ENCODE assay signal across 8 cellular contexts in the genomic region with DNA sequence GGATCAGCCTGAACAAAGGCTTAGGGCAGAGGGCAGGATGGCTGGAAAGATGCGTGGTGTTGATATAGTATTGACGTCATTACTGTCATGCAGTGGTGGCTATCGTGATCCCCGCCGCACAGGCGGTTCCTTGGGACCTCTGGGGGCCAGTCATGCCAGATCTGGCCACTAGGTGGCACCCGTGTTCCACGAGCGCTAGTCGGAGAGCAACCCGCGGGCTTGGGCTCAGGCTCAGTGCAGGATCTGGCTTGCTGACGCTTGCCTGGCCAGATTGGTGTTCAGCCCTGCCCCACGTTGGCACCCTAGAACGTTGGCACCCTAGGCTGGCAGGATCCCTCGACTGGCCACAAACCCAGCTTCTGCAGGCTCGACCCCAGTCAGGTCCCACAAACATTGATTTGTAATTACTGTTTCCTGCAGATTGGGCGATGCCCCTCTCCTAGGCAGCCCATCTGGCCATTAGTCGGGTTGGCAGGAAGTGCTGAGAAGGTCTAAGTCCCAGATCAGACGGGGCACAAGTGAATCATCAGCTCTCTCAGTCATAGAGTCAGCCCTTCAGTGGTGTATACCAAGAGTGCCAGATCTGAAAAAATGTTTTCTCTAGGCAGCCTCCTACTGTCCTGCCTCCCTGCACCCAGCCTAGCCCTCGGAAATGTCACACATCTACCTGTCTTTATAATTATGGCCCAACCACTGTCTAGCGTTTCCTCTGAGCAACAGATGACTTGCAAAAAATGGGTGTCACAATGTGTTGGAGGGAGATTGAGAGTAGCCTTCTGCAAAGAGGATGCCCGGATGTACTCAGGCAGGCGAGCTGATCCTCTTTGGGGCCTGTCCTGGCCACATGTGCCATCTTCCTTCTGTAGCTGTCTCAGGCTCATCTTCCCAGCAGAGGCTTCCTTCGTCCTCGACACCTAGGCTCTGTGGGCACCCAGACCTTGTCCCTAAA.
A peak's percentile ranks its signal among the peaks of the same experiment; 100 is the strongest.
DNase-seq lines count a peak whose midpoint lies in the region; ATAC-seq and TF ChIP-seq lines count a peak whose summit lies in the region.

No MANE protein-coding gene starts in this region.

- H3K27ac ChIP-seq in BLaER1 treated with 17β-estradiol and CSF1 and Interleukin-3, amounts not matched to agents 10 nM and 100 nM = peak overlapping the region in 8 of 11 experiments; percentile 39 to 62 (median 50); a peak in 12 of 22 replicates
- no peak overlapping the region for H3K27ac ChIP-seq in lung (ENCODE audit: low read depth in 1 of 2, low read length in 1 of 2)

- peaks cover 11% of the 10 kb centered on the region for H3K27me3 Mint-ChIP-seq in activated CD4-positive, alpha-beta T cell treated with anti-CD3 and anti-CD28 coated beads, Interleukin-2, amount 10 ng/mL, durations not matched to agents 7 days and 5 days

- H3K4me1 Mint-ChIP-seq in activated CD4-positive, alpha-beta T cell treated with anti-CD3 and anti-CD28 coated beads, Interleukin-2, amount 10 ng/mL, durations not matched to agents 7 days and 5 days = peaks cover 7% of the 10 kb centered on the region

- ATAC-seq in GM19035 (IDR thresholded peaks at IDR 0.05; ENCODE audit: unreplicated experiment) = peak; percentile 96
- ATAC-seq in HG03175 (IDR thresholded peaks at IDR 0.05; ENCODE audit: unreplicated experiment) = peak; percentile 94
- peak; percentile 93 for ATAC-seq in lung (ENCODE audit: insufficient read depth, low FRiP score)

- peak overlapping the region in 1 of 10 experiments; percentile 43; a peak in 2 of 20 replicates for H3K4me3 ChIP-seq in BLaER1 treated with 17β-estradiol and CSF1 and Interleukin-3, amounts not matched to agents 10 nM and 100 nM
- no peak overlapping the region for H3K4me3 ChIP-seq in lung

- 11 to 21% methylated on average over 25 to 26 of the region's 26 CpGs for WGBS in lung, 2 donors

- peak; percentile 70 for DNase-seq in NCI-H446 treated with DMSO at 0.1 percent for 48 hours (lab: John Stamatoyannopoulos, UW)
- DNase-seq in activated CD4-positive, alpha-beta T cell treated with anti-CD3 and anti-CD28 coated beads, Interleukin-2, amount 10 ng/mL, durations not matched to agents 7 days and 5 days = peak; percentile 81
- DNase-seq in dedifferentiated amniotic fluid mesenchymal stem cell (ENCODE audit: extremely low spot score) = peak; percentile 74
- DNase-seq in lung (ENCODE audit: low spot score) = peak; percentile 83
- peak; percentile 59 for DNase-seq in stimulated activated CD8-positive, alpha-beta memory T cell treated with anti-CD3 and anti-CD28 coated beads, Interleukin-12 subunit alpha, Interleukin-12 subunit beta, amount 100 ng/mL, for 4 hours (ENCODE audit: low read depth)

- no peaks in the 10 kb centered on the region for H3K36me3 Mint-ChIP-seq in activated CD4-positive, alpha-beta T cell treated with anti-CD3 and anti-CD28 coated beads, Interleukin-2, amount 10 ng/mL, durations not matched to agents 7 days and 5 days (ENCODE audit: low read depth)

- H3K9ac ChIP-seq in BLaER1 treated with 17β-estradiol and CSF1 and Interleukin-3, amounts not matched to agents 10 nM and 100 nM = peak overlapping the region in 2 of 11 experiments; percentile 16; a peak in 2 of 22 replicates

- peak; percentile 97 for TF ChIP-seq CTCF in lung (IDR thresholded peaks at IDR 0.05; ENCODE audit: control extremely low read depth, extremely low read depth)

- peak overlapping the region; percentile 33 to 82 (median 59) for H3K4me2 ChIP-seq in BLaER1 treated with 17β-estradiol and CSF1 and Interleukin-3, amounts not matched to agents 10 nM and 100 nM

- H3K27ac Mint-ChIP-seq in activated CD4-positive, alpha-beta T cell treated with anti-CD3 and anti-CD28 coated beads, Interleukin-2, amount 10 ng/mL, durations not matched to agents 7 days and 5 days = no peak overlapping the region

- no peaks in the 10 kb centered on the region for H4K20me1 ChIP-seq in BLaER1 treated with 17β-estradiol and CSF1 and Interleukin-3, amounts not matched to agents 10 nM and 100 nM

- POLR2A ChIA-PET in activated CD4-positive, alpha-beta T cell treated with anti-CD3 and anti-CD28 coated beads, Interleukin-2, amount 10 ng/mL, durations not matched to agents 7 days and 5 days (lab: Charles Lee) = no interaction called here

- no peaks in the 10 kb centered on the region for H3K27me3 ChIP-seq in BLaER1 treated with 17β-estradiol and CSF1 and Interleukin-3, amounts not matched to agents 10 nM and 100 nM
- no peaks in the 10 kb centered on the region for H3K27me3 ChIP-seq in lung (ENCODE audit: control insufficient read depth, insufficient read depth)

- H3K9me3 Mint-ChIP-seq in activated CD4-positive, alpha-beta T cell treated with anti-CD3 and anti-CD28 coated beads, Interleukin-2, amount 10 ng/mL, durations not matched to agents 7 days and 5 days = no peaks in the 10 kb centered on the region

- peaks cover 21 to 34% (median 32%) of the 10 kb centered on the region in 10 experiments for H3K4me1 ChIP-seq in BLaER1 treated with 17β-estradiol and CSF1 and Interleukin-3, amounts not matched to agents 10 nM and 100 nM
- H3K4me1 ChIP-seq in lung (ENCODE audit: control insufficient read depth in 2 of 2, insufficient read depth in 2 of 2, low read length in 2 of 2) = peaks cover 0 to 3% of the 10 kb centered on the region in 2 donors

- H3K9me3 ChIP-seq in BLaER1 treated with 17β-estradiol and CSF1 and Interleukin-3, amounts not matched to agents 10 nM and 100 nM (replicated peaks in 1 of 11) = no peaks in the 10 kb centered on the region
- no peaks in the 10 kb centered on the region for H3K9me3 ChIP-seq in lung (ENCODE audit: control insufficient read depth in 2 of 2, insufficient read depth in 1 of 2, low read length in 1 of 2)

- H3K36me3 ChIP-seq in BLaER1 treated with 17β-estradiol and CSF1 and Interleukin-3, amounts not matched to agents 10 nM and 100 nM = no peaks in the 10 kb centered on the region
- H3K36me3 ChIP-seq in lung (ENCODE audit: control insufficient read depth in 2 of 2, insufficient read depth in 2 of 2, low read length in 2 of 2) = no peaks in the 10 kb centered on the region

- H3K4me3 Mint-ChIP-seq in activated CD4-positive, alpha-beta T cell treated with anti-CD3 and anti-CD28 coated beads, Interleukin-2, amount 10 ng/mL, durations not matched to agents 7 days and 5 days = no peak overlapping the region

- CTCF ChIA-PET in activated CD4-positive, alpha-beta T cell treated with anti-CD3 and anti-CD28 coated beads, Interleukin-2, amount 10 ng/mL, durations not matched to agents 7 days and 5 days (lab: Charles Lee) = interaction anchor here (1.4 to 2.6 kb wide), 3 partner anchors 9 to 68 kb away, joined by 3 to 9 read pairs (median 6); no protein-coding TSS in a partner anchor

Comparison
In these comparisons a context has a peak if more than half of its experiments do, and no peak if none do; other contexts are left out.
1. H3K27ac ChIP-seq: peak in BLaER1 treated with 17β-estradiol and CSF1 and Interleukin-3, amounts not matched to agents 10 nM and 100 nM (8 of 11); none in lung (0 of 2).
2. Peak in every context shown above with its lines, with median percentiles within 50 percentile points of each other: ATAC-seq and DNase-seq.